17 cellular contexts compared by ENCODE assay signal in genomic region chr6:164563866-164564265, GRCh38.
"Had no signal": no experiment of that assay in that cellular context is flagged by ENCODE, and none has a peak within 500 bp of the region (broad histone marks: within the 10 kb centered on the region; RNA-seq: fewer than 3 reads in every experiment).

No MANE protein-coding gene starts in this region.

- H3K4me3 ChIP-seq: adrenal gland, gastrocnemius medialis, heart right ventricle, sigmoid colon, transverse colon, uterus had no signal

- DNase-seq: activated CD4-positive, alpha-beta T cell treated with anti-CD3 and anti-CD28 coated beads, Interleukin-2, amount 50 U/mL, for 4 hours; activated gamma-delta T cell treated with Interleukin-2 at 50 U/mL for 16 hours; adrenal gland; erythroblast; gastrocnemius medialis; heart right ventricle; mesendoderm; psoas muscle; sigmoid colon; stimulated activated naive CD4-positive, alpha-beta T cell; SW 1271; T-helper 2 cell; transverse colon; uterus; WERI-Rb-1 had no signal

- H3K27ac ChIP-seq: adrenal gland, gastrocnemius medialis, heart right ventricle, psoas muscle, sigmoid colon, transverse colon, uterus, WERI-Rb-1 had no signal

- H3K9me3 ChIP-seq: adrenal gland, gastrocnemius medialis, uterus had no signal

- H3K36me3 Mint-ChIP-seq: activated naive CD4-positive, alpha-beta T cell treated with anti-CD3 and anti-CD28 coated beads, Interleukin-2, amount 50 U/mL, for 72 hours; natural killer cell treated with Interleukin-12 subunit alpha and Interleukin-12 subunit beta and Interleukin-15 and Interleukin-18, amount 100 ng/mL, for 72 hours had no signal

- H3K27me3 Mint-ChIP-seq: natural killer cell treated with Interleukin-12 subunit alpha and Interleukin-12 subunit beta and Interleukin-15 and Interleukin-18, amount 100 ng/mL, for 72 hours had no signal

- H3K4me1 ChIP-seq: adrenal gland, sigmoid colon, transverse colon, uterus had no signal

- H3K36me3 ChIP-seq: adrenal gland, gastrocnemius medialis, heart right ventricle, sigmoid colon, transverse colon, uterus, WERI-Rb-1 had no signal

- H3K27me3 ChIP-seq: adrenal gland, gastrocnemius medialis, heart right ventricle, sigmoid colon, transverse colon, uterus had no signal

- H3K4me3 Mint-ChIP-seq: natural killer cell treated with Interleukin-12 subunit alpha and Interleukin-12 subunit beta and Interleukin-15 and Interleukin-18, amount 100 ng/mL, for 72 hours had no signal

- ATAC-seq: activated naive CD4-positive, alpha-beta T cell treated with anti-CD3 and anti-CD28 coated beads, Interleukin-2, amount 50 U/mL, for 72 hours; gastrocnemius medialis; heart right ventricle; natural killer cell treated with Interleukin-12 subunit alpha and Interleukin-12 subunit beta and Interleukin-15 and Interleukin-18, amount 100 ng/mL, for 72 hours; psoas muscle had no signal

- H3K27ac Mint-ChIP-seq: activated naive CD4-positive, alpha-beta T cell treated with anti-CD3 and anti-CD28 coated beads, Interleukin-2, amount 50 U/mL, for 72 hours; natural killer cell treated with Interleukin-12 subunit alpha and Interleukin-12 subunit beta and Interleukin-15 and Interleukin-18, amount 100 ng/mL, for 72 hours had no signal
